Comparison of ENCODE assay signal across 23 cellular contexts in the genomic region with DNA sequence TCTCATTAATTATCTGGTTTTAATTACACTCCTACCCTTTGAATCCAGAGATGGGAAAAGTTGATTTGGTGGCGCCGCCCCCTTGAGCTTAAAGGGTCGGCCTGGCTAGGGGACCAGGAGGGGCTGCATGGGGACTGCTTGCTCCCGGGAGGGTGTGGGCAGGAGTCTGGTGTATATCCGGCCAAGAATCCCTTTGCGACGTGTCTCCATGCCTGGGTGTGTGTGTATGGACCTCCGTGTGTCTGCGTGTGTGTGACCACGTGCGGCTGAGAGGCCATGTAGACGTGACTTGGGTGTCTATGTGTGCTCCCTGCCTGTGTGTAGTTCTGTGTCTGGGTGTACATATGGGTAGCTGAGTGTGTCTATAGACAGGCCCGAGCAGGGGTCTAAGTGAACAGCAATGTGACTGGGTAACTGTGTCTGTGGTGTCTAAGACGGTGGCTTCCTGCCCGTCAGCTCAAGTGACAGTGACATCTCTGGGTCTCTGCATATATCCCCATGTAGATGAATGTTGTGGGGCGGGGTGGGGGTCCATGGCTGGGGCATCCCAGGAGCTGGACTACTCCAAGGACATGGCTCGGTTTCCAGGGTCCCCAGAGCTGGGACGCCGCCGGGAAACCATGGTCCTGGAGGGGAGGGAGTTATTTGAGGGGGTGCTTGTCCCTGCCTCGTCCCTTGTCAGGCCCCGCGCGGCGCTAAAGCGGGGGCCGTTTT. TPM values are rescaled to one million over a fixed set of nuclear protein-coding genes. Genes with fewer than 3 reads are reported as not detected.
DNase-seq lines count a peak whose midpoint lies in the region; ATAC-seq and TF ChIP-seq lines count a peak whose summit lies in the region.
"Had no signal": no experiment of that assay in that cellular context is flagged by ENCODE, and none has a peak within 500 bp of the region (broad histone marks: within the 10 kb centered on the region; RNA-seq: fewer than 3 reads in every experiment).

No MANE protein-coding gene starts in this region.

- no peaks in the 10 kb centered on the region for H3K9me3 Mint-ChIP-seq in T-helper 1 cell treated with Interleukin-12 subunit alpha and Interleukin-12 subunit beta and Interleukin-4 antibody, amounts not matched to agents 30 μg/mL and 1 μg/mL, for 36 hours
- peaks cover 0 to 9% (median 0%) of the 10 kb centered on the region in 8 donors for H3K9me3 Mint-ChIP-seq in CD4-positive, alpha-beta memory T cell
- no peaks in the 10 kb centered on the region for H3K9me3 Mint-ChIP-seq in activated naive CD8-positive, alpha-beta T cell treated with anti-CD3 and anti-CD28 coated beads, Interleukin-2, amount 10 ng/mL, durations not matched to agents 7 days and 5 days
- H3K9me3 Mint-ChIP-seq in nephron progenitor cell = no peaks in the 10 kb centered on the region
- H3K9me3 Mint-ChIP-seq: activated naive CD4-positive, alpha-beta T cell treated with anti-CD3 and anti-CD28 coated beads, Interleukin-2, amount 50 U/mL, for 24 hours had no signal

- peak overlapping the region; percentile 23 for H3K4me3 Mint-ChIP-seq in T-helper 1 cell treated with Interleukin-12 subunit alpha and Interleukin-12 subunit beta and Interleukin-4 antibody, amounts not matched to agents 30 μg/mL and 1 μg/mL, for 36 hours
- peak overlapping the region in 5 of 8 donors; percentile 4 to 49 (median 41) for H3K4me3 Mint-ChIP-seq in CD4-positive, alpha-beta memory T cell
- H3K4me3 Mint-ChIP-seq in activated naive CD8-positive, alpha-beta T cell treated with anti-CD3 and anti-CD28 coated beads, Interleukin-2, amount 10 ng/mL, durations not matched to agents 7 days and 5 days = no peak overlapping the region
- H3K4me3 Mint-ChIP-seq in nephron progenitor cell = peak overlapping the region; percentile 33

- DNase-seq in T-helper 1 cell (no peak), nephron progenitor cell (peak; percentile 18), NCI-H2196 (lab: John Stamatoyannopoulos, UW; ENCODE audit: unreplicated experiment) (no peak), GM19240 (ENCODE audit: insufficient read length, low spot score) (no peak)
- DNase-seq in CD4-positive, alpha-beta memory T cell = no peak
- no peak for DNase-seq in activated naive CD8-positive, alpha-beta T cell treated with anti-CD3 and anti-CD28 coated beads, Interleukin-2, amount 10 ng/mL, durations not matched to agents 7 days and 5 days
- DNase-seq: activated CD4-positive, alpha-beta T cell treated with anti-CD3 and anti-CD28 coated beads for 1 hour; BE2C; effector memory CD4-positive, alpha-beta T cell; midbrain; NCI-H2107; NCI-H524 treated with DMSO at 0.1 percent for 48 hours; spleen had no signal

- intact Hi-C loops in CD4-positive, alpha-beta memory T cell (cut with micrococcal nuclease) = no loop called here

- H3K27ac Mint-ChIP-seq in T-helper 1 cell treated with Interleukin-12 subunit alpha and Interleukin-12 subunit beta and Interleukin-4 antibody, amounts not matched to agents 30 μg/mL and 1 μg/mL, for 36 hours = peak overlapping the region; percentile 66
- H3K27ac Mint-ChIP-seq in CD4-positive, alpha-beta memory T cell = peak overlapping the region in 2 of 7 donors; percentile 25 to 71
- peak overlapping the region; percentile 51 for H3K27ac Mint-ChIP-seq in activated naive CD8-positive, alpha-beta T cell treated with anti-CD3 and anti-CD28 coated beads, Interleukin-2, amount 10 ng/mL, durations not matched to agents 7 days and 5 days
- no peak overlapping the region for H3K27ac Mint-ChIP-seq in nephron progenitor cell
- H3K27ac Mint-ChIP-seq: activated naive CD4-positive, alpha-beta T cell treated with anti-CD3 and anti-CD28 coated beads, Interleukin-2, amount 50 U/mL, for 24 hours had no signal

- H3K27ac ChIP-seq in CD4-positive, alpha-beta memory T cell (ENCODE audit: low read depth, low read length) = no peak overlapping the region
- H3K27ac ChIP-seq: left lung, SK-N-MC, spleen had no signal

- H3K4me1 Mint-ChIP-seq in T-helper 1 cell treated with Interleukin-12 subunit alpha and Interleukin-12 subunit beta and Interleukin-4 antibody, amounts not matched to agents 30 μg/mL and 1 μg/mL, for 36 hours (ENCODE audit: low read depth) = peaks cover 16% of the 10 kb centered on the region
- H3K4me1 Mint-ChIP-seq in CD4-positive, alpha-beta memory T cell = peaks cover 20 to 74% (median 41%) of the 10 kb centered on the region in 4 donors
- H3K4me1 Mint-ChIP-seq in activated naive CD8-positive, alpha-beta T cell treated with anti-CD3 and anti-CD28 coated beads, Interleukin-2, amount 10 ng/mL, durations not matched to agents 7 days and 5 days = peaks cover 17% of the 10 kb centered on the region
- H3K4me1 Mint-ChIP-seq in nephron progenitor cell = peaks cover 57% of the 10 kb centered on the region

- no peaks in the 10 kb centered on the region for H3K36me3 ChIP-seq in CD4-positive, alpha-beta memory T cell (ENCODE audit: insufficient read depth, low read length)
- H3K36me3 ChIP-seq: BE2C, left lung, spleen had no signal

- H3K9me3 ChIP-seq in CD4-positive, alpha-beta memory T cell (ENCODE audit: control insufficient read depth in 1 of 2, low read length in 2 of 2) = no peaks in the 10 kb centered on the region
- H3K9me3 ChIP-seq: left lung, spleen had no signal

- peaks cover 99% of the 10 kb centered on the region for H3K27me3 Mint-ChIP-seq in T-helper 1 cell treated with Interleukin-12 subunit alpha and Interleukin-12 subunit beta and Interleukin-4 antibody, amounts not matched to agents 30 μg/mL and 1 μg/mL, for 36 hours (ENCODE audit: low read depth)
- peaks cover 60 to 74% of the 10 kb centered on the region in 2 donors for H3K27me3 Mint-ChIP-seq in CD4-positive, alpha-beta memory T cell
- peaks cover 92% of the 10 kb centered on the region for H3K27me3 Mint-ChIP-seq in activated naive CD8-positive, alpha-beta T cell treated with anti-CD3 and anti-CD28 coated beads, Interleukin-2, amount 10 ng/mL, durations not matched to agents 7 days and 5 days
- H3K27me3 Mint-ChIP-seq in nephron progenitor cell (ENCODE audit: low read depth, poor library complexity) = peaks cover 100% of the 10 kb centered on the region

- peaks cover 87% of the 10 kb centered on the region for H3K27me3 ChIP-seq in CD4-positive, alpha-beta memory T cell (ENCODE audit: insufficient read depth, low read length)

- H3K36me3 Mint-ChIP-seq in T-helper 1 cell treated with Interleukin-12 subunit alpha and Interleukin-12 subunit beta and Interleukin-4 antibody, amounts not matched to agents 30 μg/mL and 1 μg/mL, for 36 hours (ENCODE audit: low read depth) = no peaks in the 10 kb centered on the region
- H3K36me3 Mint-ChIP-seq in CD4-positive, alpha-beta memory T cell = no peaks in the 10 kb centered on the region
- no peaks in the 10 kb centered on the region for H3K36me3 Mint-ChIP-seq in activated naive CD8-positive, alpha-beta T cell treated with anti-CD3 and anti-CD28 coated beads, Interleukin-2, amount 10 ng/mL, durations not matched to agents 7 days and 5 days
- H3K36me3 Mint-ChIP-seq in nephron progenitor cell (ENCODE audit: low read depth) = no peaks in the 10 kb centered on the region
- H3K36me3 Mint-ChIP-seq: activated naive CD4-positive, alpha-beta T cell treated with anti-CD3 and anti-CD28 coated beads, Interleukin-2, amount 50 U/mL, for 24 hours had no signal

- peaks cover 61% of the 10 kb centered on the region for H3K4me1 ChIP-seq in CD4-positive, alpha-beta memory T cell (ENCODE audit: insufficient read depth, low read length)

- no peak for TF ChIP-seq CTCF in nephron progenitor cell (IDR thresholded peaks at IDR 0.05)

- CTCF ChIA-PET in CD4-positive, alpha-beta memory T cell (lab: Charles Lee; ENCODE audit: partially characterized antibody) = interaction anchor here (1.3 to 1.7 kb wide), 6 partner anchors 11 to 352 kb away, joined by 3 to 5 read pairs (median 4); a partner anchor contains a TSS

- no peak for ATAC-seq in activated naive CD8-positive, alpha-beta T cell treated with anti-CD3 and anti-CD28 coated beads, Interleukin-2, amount 10 ng/mL, durations not matched to agents 7 days and 5 days (ENCODE audit: low read depth)
- ATAC-seq in HG03342 (IDR thresholded peaks at IDR 0.05; ENCODE audit: unreplicated experiment) = no peak
- ATAC-seq: left lung had no signal

- no peak overlapping the region for H3K4me3 ChIP-seq in CD4-positive, alpha-beta memory T cell (ENCODE audit: low read length in 2 of 2)
- H3K4me3 ChIP-seq: left lung, SK-N-MC had no signal

- POLR2A ChIA-PET in CD4-positive, alpha-beta memory T cell (lab: Charles Lee; ENCODE audit: partially characterized antibody) = interaction anchor here (1.0 kb wide), 1 partner anchor 73 kb away, joined by 3 read pairs; no protein-coding TSS in a partner anchor
- POLR2A ChIA-PET in activated naive CD8-positive, alpha-beta T cell treated with anti-CD3 and anti-CD28 coated beads, Interleukin-2, amount 10 ng/mL, durations not matched to agents 7 days and 5 days (lab: Charles Lee) = no interaction called here

RNA-seq across cellular contexts. Expression of a gene that starts 10.7 kb away (rescaled TPM):
- total RNA-seq in CD4-positive, alpha-beta memory T cell = not detected
- not detected for polyA plus RNA-seq in CD4-positive, alpha-beta memory T cell
- total RNA-seq in activated naive CD8-positive, alpha-beta T cell treated with anti-CD3 and anti-CD28 coated beads, Interleukin-2, amount 10 ng/mL, durations not matched to agents 7 days and 5 days = not detected
- total RNA-seq: chondrocyte, glomerular endothelial cell, RPMI7951, spleen, ureter had no signal
- polyA plus RNA-seq: fibroblast of lung, spleen had no signal
